Comparison of ENCODE assay signal across 8 cellular contexts in the genomic region with DNA sequence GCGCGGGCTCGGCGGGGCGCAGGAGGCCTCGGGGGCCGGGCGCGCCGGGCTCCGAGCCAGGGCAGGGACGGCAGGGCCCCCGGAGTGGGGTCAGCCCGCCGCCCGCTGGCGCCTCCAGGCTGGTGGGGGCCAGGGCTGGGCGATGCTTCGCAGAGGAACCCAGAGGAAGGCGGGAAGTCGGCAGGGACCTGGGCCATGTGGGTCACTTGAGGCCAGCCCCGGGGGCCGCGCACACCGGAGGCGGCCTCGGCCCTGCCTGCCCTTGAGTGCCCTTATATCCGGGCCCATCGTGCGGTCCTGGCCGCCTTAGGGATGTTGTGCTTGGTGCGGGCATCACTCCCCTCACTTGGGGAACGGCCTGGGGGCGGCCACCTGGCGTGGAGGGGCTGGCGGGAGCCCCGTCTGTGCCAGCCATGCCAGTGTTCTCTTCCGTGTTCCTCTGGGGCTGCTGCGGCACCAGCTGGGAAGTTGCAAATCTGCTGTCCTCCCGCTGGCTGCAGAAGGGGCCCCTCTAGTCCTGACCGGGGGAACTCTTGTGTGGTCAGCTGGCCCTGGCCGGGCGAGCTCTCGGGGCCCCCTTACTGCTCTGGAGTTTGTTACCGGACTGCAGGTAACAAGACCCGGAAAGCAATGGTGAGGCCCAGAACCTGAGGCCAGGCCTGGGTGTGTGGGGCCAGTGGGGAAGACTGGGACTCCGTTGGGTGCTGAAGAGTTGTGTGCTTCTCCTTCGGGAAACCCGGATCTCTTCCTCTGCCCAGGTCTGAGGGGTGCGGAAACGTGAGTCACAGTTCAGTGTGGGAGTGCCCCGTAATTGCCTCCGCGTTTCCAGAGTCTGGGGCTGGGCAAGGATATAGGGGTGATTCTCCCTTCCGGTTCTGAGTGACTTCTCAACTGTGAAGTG. TPM values are rescaled to one million over a fixed set of nuclear protein-coding genes. Genes with fewer than 3 reads are reported as not detected.
A peak's percentile ranks its signal among the peaks of the same experiment; 100 is the strongest.
DNase-seq lines count a peak whose midpoint lies in the region; ATAC-seq and TF ChIP-seq lines count a peak whose summit lies in the region.

No MANE protein-coding gene starts in this region.

- peak; percentile 88 for DNase-seq in M059J (ENCODE audit: low read depth)
- DNase-seq in activated T-cell treated with anti-CD3 and anti-CD28 coated beads for 24 hours (ENCODE audit: low read depth): peak; percentile 25
- peak; percentile 66 for DNase-seq in fibroblast of the aortic adventitia (ENCODE audit: low read depth)
- DNase-seq in progenitor cell of endocrine pancreas (ENCODE audit: low spot score, unreplicated experiment): no peak
- DNase-seq in NCI-H2227 treated with DMSO at 0.1 percent for 48 hours (lab: John Stamatoyannopoulos, UW): no peak
- no peak for DNase-seq in NCI-H446 treated with DMSO at 0.1 percent for 48 hours (lab: John Stamatoyannopoulos, UW)

- H3K27ac ChIP-seq in C4-2B: peak overlapping the region; percentile 94

- peak overlapping the region; percentile 80 for H3K4me3 Mint-ChIP-seq in progenitor cell of endocrine pancreas (ENCODE audit: low read depth)

- peak overlapping the region; percentile 79 for H3K4me3 ChIP-seq in fibroblast of the aortic adventitia (ENCODE audit: low read depth, low read length)

- peak overlapping the region; percentile 69 for H3K27ac Mint-ChIP-seq in progenitor cell of endocrine pancreas

- TF ChIP-seq CTCF in C4-2B (conservative IDR thresholded peaks at IDR 0.05) (no peak), fibroblast of the aortic adventitia (IDR thresholded peaks at IDR 0.05; ENCODE audit: insufficient read depth, low read length) (no peak), progenitor cell of endocrine pancreas (IDR thresholded peaks at IDR 0.05; ENCODE audit: unreplicated experiment) (no peak)

- peaks cover 2% of the 10 kb centered on the region for H3K36me3 Mint-ChIP-seq in progenitor cell of endocrine pancreas (ENCODE audit: insufficient read depth)

- no peaks in the 10 kb centered on the region for H3K27me3 Mint-ChIP-seq in progenitor cell of endocrine pancreas

- H3K4me1 Mint-ChIP-seq in progenitor cell of endocrine pancreas (ENCODE audit: low read depth): peaks cover 16% of the 10 kb centered on the region

- H3K9me3 Mint-ChIP-seq in progenitor cell of endocrine pancreas (ENCODE audit: low read depth): no peaks in the 10 kb centered on the region

- peak; percentile 7 for ATAC-seq in GM21390 (IDR thresholded peaks at IDR 0.05; ENCODE audit: unreplicated experiment)

RNA-seq across cellular contexts. Expression of a gene that starts 0.8 kb away (rescaled TPM):
- total RNA-seq in M059J (2014; rRNA removed; shearing (Covaris generic)): 23.2 and 36.7 TPM in 2 replicates
- total RNA-seq in fibroblast of the aortic adventitia (ENCODE audit: low replicate concordance): 31.6 and 43.9 TPM in 2 replicates
- 53.9 and 57.4 TPM in 2 replicates for total RNA-seq in progenitor cell of endocrine pancreas

RNA-seq across cellular contexts. Expression of a gene that starts 31.8 kb away (rescaled TPM):
- total RNA-seq in M059J (2014; rRNA removed; shearing (Covaris generic)): not detected in 2 replicates
- total RNA-seq in fibroblast of the aortic adventitia (ENCODE audit: low replicate concordance): not detected in 2 replicates
- total RNA-seq in progenitor cell of endocrine pancreas: not detected in 2 replicates

RNA-seq across cellular contexts. Expression of a gene that starts 38.4 kb away (rescaled TPM):
- total RNA-seq in M059J (2014; rRNA removed; shearing (Covaris generic)): 0.12 TPM in 1 of 2 replicates, not detected in the other
- total RNA-seq in fibroblast of the aortic adventitia (ENCODE audit: low replicate concordance): 2.0 and 2.5 TPM in 2 replicates
- 0.51 and 1.4 TPM in 2 replicates for total RNA-seq in progenitor cell of endocrine pancreas

RNA-seq across cellular contexts. Expression of a gene that starts 41.4 kb away (rescaled TPM):
- total RNA-seq in M059J (2014; rRNA removed; shearing (Covaris generic)): 35.9 and 43.8 TPM in 2 replicates
- total RNA-seq in fibroblast of the aortic adventitia (ENCODE audit: low replicate concordance): 20.7 and 29.1 TPM in 2 replicates
- 109 TPM in 2 replicates for total RNA-seq in progenitor cell of endocrine pancreas

Comparison
In these comparisons a context has a peak if more than half of its experiments do, and no peak if none do; other contexts are left out.
1. DNase-seq: peak in M059J (single experiment), activated T-cell treated with anti-CD3 and anti-CD28 coated beads for 24 hours (single experiment) and fibroblast of the aortic adventitia (single experiment); none in progenitor cell of endocrine pancreas (single experiment), NCI-H2227 treated with DMSO at 0.1 percent for 48 hours (single experiment) and NCI-H446 treated with DMSO at 0.1 percent for 48 hours (single experiment).